1 cellular context compared by ENCODE assay signal in the genomic region with DNA sequence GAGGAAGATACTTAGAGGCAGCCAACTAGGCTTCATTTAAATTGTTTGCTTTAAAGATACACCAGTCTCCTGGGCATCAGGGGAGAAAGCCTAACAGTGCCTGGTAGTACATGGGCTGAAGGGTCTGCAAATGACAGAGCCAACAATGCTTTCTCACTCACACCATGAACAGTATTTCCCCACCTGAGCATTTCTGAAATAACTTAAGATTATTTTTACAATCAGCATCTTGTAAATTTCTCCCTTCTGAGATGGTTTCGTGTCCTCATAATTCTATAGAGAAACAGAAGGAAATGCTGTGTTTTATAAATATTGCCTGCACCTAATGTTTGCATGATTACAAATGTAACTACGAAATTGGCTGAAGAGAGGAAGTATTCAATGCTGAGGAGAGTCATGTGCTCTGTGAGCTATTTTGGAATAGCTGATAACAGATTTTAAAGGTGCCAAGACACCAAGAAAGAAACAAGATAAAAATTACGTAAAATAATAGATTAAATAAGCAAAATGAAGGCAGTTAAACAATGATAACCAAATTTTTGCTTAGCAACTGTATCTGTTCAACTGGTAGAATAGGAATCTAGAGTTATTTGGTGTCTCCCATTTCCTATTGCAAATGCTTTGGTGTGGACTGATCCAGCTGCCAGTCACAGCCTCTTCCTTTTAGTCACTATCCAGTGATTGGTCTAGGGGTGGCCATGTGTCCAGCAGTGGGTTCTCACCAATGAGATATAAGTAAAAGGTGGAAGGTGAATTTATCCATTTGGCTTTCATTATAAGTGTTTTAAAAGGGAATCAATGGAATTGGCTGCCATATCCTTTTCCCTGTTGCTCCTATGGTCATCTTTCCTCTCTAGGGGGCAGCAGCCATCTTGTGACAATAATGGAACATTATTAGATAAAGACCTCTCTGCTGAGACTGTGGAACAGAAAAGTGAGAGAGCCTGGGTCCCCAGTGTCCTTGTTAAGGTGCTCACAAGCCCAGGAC.
TF ChIP-seq lines count a peak whose summit lies in the region.

No MANE protein-coding gene starts in this region.

TF ChIP-seq in K562, 482 proteins besides CTCF, POLR2A, EP300 and RAD21 (continued from another document and continues in another):
- TF ChIP-seq, protein P1, sequence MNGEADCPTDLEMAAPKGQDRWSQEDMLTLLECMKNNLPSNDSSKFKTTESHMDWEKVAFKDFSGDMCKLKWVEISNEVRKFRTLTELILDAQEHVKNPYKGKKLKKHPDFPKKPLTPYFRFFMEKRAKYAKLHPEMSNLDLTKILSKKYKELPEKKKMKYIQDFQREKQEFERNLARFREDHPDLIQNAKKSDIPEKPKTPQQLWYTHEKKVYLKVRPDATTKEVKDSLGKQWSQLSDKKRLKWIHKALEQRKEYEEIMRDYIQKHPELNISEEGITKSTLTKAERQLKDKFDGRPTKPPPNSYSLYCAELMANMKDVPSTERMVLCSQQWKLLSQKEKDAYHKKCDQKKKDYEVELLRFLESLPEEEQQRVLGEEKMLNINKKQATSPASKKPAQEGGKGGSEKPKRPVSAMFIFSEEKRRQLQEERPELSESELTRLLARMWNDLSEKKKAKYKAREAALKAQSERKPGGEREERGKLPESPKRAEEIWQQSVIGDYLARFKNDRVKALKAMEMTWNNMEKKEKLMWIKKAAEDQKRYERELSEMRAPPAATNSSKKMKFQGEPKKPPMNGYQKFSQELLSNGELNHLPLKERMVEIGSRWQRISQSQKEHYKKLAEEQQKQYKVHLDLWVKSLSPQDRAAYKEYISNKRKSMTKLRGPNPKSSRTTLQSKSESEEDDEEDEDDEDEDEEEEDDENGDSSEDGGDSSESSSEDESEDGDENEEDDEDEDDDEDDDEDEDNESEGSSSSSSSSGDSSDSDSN (IDR thresholded peaks at IDR 0.05; ENCODE audit: borderline replicate concordance in 1 of 2, low read depth in 2 of 2, low read length in 2 of 2) = no peak
- no peak for TF ChIP-seq SAFB (IDR thresholded peaks at IDR 0.05; ENCODE audit: borderline replicate concordance, low read depth, low read length)
- TF ChIP-seq YY1 (IDR thresholded peaks at IDR 0.05; ENCODE audit: borderline replicate concordance in 1 of 3, control insufficient read depth in 1 of 3, extremely low read depth in 1 of 3, insufficient read depth in 3 of 3, insufficient read length in 1 of 3, insufficient replicate concordance in 2 of 3, low read depth in 1 of 3, low read length in 2 of 3) = peak in 1 of 3 experiments; percentile 76
- no peak for TF ChIP-seq MAFG (tag; conservative IDR thresholded peaks at IDR 0.05)
- TF ChIP-seq SNIP1 (IDR thresholded peaks at IDR 0.05; ENCODE audit: low read depth) = no peak
- TF ChIP-seq, protein P2, sequence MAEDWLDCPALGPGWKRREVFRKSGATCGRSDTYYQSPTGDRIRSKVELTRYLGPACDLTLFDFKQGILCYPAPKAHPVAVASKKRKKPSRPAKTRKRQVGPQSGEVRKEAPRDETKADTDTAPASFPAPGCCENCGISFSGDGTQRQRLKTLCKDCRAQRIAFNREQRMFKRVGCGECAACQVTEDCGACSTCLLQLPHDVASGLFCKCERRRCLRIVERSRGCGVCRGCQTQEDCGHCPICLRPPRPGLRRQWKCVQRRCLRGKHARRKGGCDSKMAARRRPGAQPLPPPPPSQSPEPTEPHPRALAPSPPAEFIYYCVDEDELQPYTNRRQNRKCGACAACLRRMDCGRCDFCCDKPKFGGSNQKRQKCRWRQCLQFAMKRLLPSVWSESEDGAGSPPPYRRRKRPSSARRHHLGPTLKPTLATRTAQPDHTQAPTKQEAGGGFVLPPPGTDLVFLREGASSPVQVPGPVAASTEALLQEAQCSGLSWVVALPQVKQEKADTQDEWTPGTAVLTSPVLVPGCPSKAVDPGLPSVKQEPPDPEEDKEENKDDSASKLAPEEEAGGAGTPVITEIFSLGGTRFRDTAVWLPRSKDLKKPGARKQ (CRISPR knock-in tag; IDR thresholded peaks at IDR 0.05) = no peak
- TF ChIP-seq NR4A1 (CRISPR knock-in tag; IDR thresholded peaks at IDR 0.05) = 0 out of 2 replicates have a peak, but pooled peaks have one; percentile 42
- TF ChIP-seq NR4A1 (tag; IDR thresholded peaks at IDR 0.05) = no peak
- TF ChIP-seq, protein P3, sequence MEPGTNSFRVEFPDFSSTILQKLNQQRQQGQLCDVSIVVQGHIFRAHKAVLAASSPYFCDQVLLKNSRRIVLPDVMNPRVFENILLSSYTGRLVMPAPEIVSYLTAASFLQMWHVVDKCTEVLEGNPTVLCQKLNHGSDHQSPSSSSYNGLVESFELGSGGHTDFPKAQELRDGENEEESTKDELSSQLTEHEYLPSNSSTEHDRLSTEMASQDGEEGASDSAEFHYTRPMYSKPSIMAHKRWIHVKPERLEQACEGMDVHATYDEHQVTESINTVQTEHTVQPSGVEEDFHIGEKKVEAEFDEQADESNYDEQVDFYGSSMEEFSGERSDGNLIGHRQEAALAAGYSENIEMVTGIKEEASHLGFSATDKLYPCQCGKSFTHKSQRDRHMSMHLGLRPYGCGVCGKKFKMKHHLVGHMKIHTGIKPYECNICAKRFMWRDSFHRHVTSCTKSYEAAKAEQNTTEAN (CRISPR knock-in tag; IDR thresholded peaks at IDR 0.05) = no peak
- TF ChIP-seq, protein P4, sequence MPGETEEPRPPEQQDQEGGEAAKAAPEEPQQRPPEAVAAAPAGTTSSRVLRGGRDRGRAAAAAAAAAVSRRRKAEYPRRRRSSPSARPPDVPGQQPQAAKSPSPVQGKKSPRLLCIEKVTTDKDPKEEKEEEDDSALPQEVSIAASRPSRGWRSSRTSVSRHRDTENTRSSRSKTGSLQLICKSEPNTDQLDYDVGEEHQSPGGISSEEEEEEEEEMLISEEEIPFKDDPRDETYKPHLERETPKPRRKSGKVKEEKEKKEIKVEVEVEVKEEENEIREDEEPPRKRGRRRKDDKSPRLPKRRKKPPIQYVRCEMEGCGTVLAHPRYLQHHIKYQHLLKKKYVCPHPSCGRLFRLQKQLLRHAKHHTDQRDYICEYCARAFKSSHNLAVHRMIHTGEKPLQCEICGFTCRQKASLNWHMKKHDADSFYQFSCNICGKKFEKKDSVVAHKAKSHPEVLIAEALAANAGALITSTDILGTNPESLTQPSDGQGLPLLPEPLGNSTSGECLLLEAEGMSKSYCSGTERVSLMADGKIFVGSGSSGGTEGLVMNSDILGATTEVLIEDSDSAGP (CRISPR knock-in tag; IDR thresholded peaks at IDR 0.05) = peak; percentile 67; the same call in 1 of the 2 replicates
- no peak for TF ChIP-seq PRMT5 (CRISPR knock-in tag; IDR thresholded peaks at IDR 0.05)
- no peak for TF ChIP-seq TAF1 (IDR thresholded peaks at IDR 0.05; ENCODE audit: control insufficient read depth, extremely low read depth, insufficient read depth, low read length, severe bottlenecking)
- TF ChIP-seq, protein P5, sequence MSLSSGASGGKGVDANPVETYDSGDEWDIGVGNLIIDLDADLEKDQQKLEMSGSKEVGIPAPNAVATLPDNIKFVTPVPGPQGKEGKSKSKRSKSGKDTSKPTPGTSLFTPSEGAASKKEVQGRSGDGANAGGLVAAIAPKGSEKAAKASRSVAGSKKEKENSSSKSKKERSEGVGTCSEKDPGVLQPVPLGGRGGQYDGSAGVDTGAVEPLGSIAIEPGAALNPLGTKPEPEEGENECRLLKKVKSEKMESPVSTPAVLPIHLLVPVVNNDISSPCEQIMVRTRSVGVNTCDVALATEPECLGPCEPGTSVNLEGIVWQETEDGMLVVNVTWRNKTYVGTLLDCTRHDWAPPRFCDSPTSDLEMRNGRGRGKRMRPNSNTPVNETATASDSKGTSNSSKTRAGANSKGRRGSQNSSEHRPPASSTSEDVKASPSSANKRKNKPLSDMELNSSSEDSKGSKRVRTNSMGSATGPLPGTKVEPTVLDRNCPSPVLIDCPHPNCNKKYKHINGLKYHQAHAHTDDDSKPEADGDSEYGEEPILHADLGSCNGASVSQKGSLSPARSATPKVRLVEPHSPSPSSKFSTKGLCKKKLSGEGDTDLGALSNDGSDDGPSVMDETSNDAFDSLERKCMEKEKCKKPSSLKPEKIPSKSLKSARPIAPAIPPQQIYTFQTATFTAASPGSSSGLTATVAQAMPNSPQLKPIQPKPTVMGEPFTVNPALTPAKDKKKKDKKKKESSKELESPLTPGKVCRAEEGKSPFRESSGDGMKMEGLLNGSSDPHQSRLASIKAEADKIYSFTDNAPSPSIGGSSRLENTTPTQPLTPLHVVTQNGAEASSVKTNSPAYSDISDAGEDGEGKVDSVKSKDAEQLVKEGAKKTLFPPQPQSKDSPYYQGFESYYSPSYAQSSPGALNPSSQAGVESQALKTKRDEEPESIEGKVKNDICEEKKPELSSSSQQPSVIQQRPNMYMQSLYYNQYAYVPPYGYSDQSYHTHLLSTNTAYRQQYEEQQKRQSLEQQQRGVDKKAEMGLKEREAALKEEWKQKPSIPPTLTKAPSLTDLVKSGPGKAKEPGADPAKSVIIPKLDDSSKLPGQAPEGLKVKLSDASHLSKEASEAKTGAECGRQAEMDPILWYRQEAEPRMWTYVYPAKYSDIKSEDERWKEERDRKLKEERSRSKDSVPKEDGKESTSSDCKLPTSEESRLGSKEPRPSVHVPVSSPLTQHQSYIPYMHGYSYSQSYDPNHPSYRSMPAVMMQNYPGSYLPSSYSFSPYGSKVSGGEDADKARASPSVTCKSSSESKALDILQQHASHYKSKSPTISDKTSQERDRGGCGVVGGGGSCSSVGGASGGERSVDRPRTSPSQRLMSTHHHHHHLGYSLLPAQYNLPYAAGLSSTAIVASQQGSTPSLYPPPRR (CRISPR knock-in tag; IDR thresholded peaks at IDR 0.05; ENCODE audit: borderline replicate concordance) = no peak
- TF ChIP-seq, protein P6, sequence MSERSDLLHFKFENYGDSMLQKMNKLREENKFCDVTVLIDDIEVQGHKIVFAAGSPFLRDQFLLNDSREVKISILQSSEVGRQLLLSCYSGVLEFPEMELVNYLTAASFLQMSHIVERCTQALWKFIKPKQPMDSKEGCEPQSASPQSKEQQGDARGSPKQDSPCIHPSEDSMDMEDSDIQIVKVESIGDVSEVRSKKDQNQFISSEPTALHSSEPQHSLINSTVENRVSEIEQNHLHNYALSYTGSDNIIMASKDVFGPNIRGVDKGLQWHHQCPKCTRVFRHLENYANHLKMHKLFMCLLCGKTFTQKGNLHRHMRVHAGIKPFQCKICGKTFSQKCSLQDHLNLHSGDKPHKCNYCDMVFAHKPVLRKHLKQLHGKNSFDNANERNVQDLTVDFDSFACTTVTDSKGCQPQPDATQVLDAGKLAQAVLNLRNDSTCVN (CRISPR knock-in tag; IDR thresholded peaks at IDR 0.05) = no peak
- TF ChIP-seq ARHGAP35 (IDR thresholded peaks at IDR 0.05; ENCODE audit: partially characterized antibody) = no peak
- TF ChIP-seq RFX7 (CRISPR knock-in tag; IDR thresholded peaks at IDR 0.05) = no peak
- TF ChIP-seq, protein P7, sequence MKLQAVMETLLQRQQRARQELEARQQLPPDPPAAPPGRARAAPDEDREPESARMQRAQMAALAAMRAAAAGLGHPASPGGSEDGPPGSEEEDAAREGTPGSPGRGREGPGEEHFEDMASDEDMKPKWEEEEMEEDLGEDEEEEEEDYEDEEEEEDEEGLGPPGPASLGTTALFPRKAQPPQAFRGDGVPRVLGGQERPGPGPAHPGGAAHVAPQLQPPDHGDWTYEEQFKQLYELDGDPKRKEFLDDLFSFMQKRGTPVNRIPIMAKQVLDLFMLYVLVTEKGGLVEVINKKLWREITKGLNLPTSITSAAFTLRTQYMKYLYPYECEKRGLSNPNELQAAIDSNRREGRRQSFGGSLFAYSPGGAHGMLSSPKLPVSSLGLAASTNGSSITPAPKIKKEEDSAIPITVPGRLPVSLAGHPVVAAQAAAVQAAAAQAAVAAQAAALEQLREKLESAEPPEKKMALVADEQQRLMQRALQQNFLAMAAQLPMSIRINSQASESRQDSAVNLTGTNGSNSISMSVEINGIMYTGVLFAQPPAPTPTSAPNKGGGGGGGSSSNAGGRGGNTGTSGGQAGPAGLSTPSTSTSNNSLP (IDR thresholded peaks at IDR 0.05; ENCODE audit: borderline replicate concordance, low read depth, low read length) = peak; percentile 23; the same call in 1 of the 2 replicates
- no peak for TF ChIP-seq ILK (tag; IDR thresholded peaks at IDR 0.05; ENCODE audit: borderline replicate concordance, low read depth)
- TF ChIP-seq, protein P8, sequence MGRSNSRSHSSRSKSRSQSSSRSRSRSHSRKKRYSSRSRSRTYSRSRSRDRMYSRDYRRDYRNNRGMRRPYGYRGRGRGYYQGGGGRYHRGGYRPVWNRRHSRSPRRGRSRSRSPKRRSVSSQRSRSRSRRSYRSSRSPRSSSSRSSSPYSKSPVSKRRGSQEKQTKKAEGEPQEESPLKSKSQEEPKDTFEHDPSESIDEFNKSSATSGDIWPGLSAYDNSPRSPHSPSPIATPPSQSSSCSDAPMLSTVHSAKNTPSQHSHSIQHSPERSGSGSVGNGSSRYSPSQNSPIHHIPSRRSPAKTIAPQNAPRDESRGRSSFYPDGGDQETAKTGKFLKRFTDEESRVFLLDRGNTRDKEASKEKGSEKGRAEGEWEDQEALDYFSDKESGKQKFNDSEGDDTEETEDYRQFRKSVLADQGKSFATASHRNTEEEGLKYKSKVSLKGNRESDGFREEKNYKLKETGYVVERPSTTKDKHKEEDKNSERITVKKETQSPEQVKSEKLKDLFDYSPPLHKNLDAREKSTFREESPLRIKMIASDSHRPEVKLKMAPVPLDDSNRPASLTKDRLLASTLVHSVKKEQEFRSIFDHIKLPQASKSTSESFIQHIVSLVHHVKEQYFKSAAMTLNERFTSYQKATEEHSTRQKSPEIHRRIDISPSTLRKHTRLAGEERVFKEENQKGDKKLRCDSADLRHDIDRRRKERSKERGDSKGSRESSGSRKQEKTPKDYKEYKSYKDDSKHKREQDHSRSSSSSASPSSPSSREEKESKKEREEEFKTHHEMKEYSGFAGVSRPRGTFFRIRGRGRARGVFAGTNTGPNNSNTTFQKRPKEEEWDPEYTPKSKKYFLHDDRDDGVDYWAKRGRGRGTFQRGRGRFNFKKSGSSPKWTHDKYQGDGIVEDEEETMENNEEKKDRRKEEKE (IDR thresholded peaks at IDR 0.05; ENCODE audit: borderline replicate concordance in 1 of 2, control insufficient read depth in 1 of 2, low read depth in 2 of 2, low read length in 1 of 2) = no peak
- TF ChIP-seq, protein P9, sequence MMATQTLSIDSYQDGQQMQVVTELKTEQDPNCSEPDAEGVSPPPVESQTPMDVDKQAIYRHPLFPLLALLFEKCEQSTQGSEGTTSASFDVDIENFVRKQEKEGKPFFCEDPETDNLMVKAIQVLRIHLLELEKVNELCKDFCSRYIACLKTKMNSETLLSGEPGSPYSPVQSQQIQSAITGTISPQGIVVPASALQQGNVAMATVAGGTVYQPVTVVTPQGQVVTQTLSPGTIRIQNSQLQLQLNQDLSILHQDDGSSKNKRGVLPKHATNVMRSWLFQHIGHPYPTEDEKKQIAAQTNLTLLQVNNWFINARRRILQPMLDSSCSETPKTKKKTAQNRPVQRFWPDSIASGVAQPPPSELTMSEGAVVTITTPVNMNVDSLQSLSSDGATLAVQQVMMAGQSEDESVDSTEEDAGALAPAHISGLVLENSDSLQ (IDR thresholded peaks at IDR 0.05) = peak; percentile 94
